Comparison of ENCODE assay signal across 10 cellular contexts in genomic region chr11:81874627-81875026, GRCh38.
DNase-seq lines count a peak whose midpoint lies in the region; ATAC-seq and TF ChIP-seq lines count a peak whose summit lies in the region.
"Had no signal": no experiment of that assay in that cellular context is flagged by ENCODE, and none has a peak within 500 bp of the region (broad histone marks: within the 10 kb centered on the region; RNA-seq: fewer than 3 reads in every experiment).

No MANE protein-coding gene starts in this region.

- POLR2A ChIA-PET in activated CD8-positive, alpha-beta T cell treated with anti-CD3 and anti-CD28 coated beads for 36 hours (lab: Charles Lee), result no interaction called here

- DNase-seq in GM12864 (ENCODE audit: low read depth) (peak; percentile 31), DMS53 treated with DMSO at 0.1 percent for 48 hours (lab: John Stamatoyannopoulos, UW; ENCODE audit: unreplicated experiment) (no peak), COLO668 (lab: John Stamatoyannopoulos, UW; ENCODE audit: unreplicated experiment) (no peak), WERI-Rb-1 (no peak)
- DNase-seq in activated CD8-positive, alpha-beta T cell treated with anti-CD3 and anti-CD28 coated beads for 36 hours, result peak; percentile 48
- no peak for DNase-seq in effector CD8-positive, alpha-beta T cell (lab: John Stamatoyannopoulos, UW)
- DNase-seq: activated B cell treated with CpG ODN at 0.5 μM for 24 hours, NCI-H524 treated with DMSO at 0.1 percent for 48 hours had no signal

- peak overlapping the region; percentile 30 for H3K4me3 Mint-ChIP-seq in activated CD8-positive, alpha-beta T cell treated with anti-CD3 and anti-CD28 coated beads for 36 hours
- H3K4me3 Mint-ChIP-seq: activated B cell treated with CpG ODN at 0.5 μM for 24 hours had no signal

- intact Hi-C loops in activated CD8-positive, alpha-beta T cell treated with anti-CD3 and anti-CD28 coated beads for 36 hours (cut with micrococcal nuclease), result loop anchor here (5.0 kb wide), 1 partner anchor 87 kb away; no protein-coding TSS in a partner anchor

- peak overlapping the region; percentile 80 for H3K27ac Mint-ChIP-seq in activated CD8-positive, alpha-beta T cell treated with anti-CD3 and anti-CD28 coated beads for 36 hours
- H3K27ac Mint-ChIP-seq: activated B cell treated with CpG ODN at 0.5 μM for 24 hours had no signal

- no peaks in the 10 kb centered on the region for H3K9me3 Mint-ChIP-seq in activated CD8-positive, alpha-beta T cell treated with anti-CD3 and anti-CD28 coated beads for 36 hours
- H3K9me3 Mint-ChIP-seq: activated B cell treated with CpG ODN at 0.5 μM for 24 hours had no signal

- peaks cover 1% of the 10 kb centered on the region for H3K27me3 Mint-ChIP-seq in activated CD8-positive, alpha-beta T cell treated with anti-CD3 and anti-CD28 coated beads for 36 hours

- ATAC-seq in GM19463 (IDR thresholded peaks at IDR 0.05; ENCODE audit: unreplicated experiment) (peak; percentile 32), HG03139 (IDR thresholded peaks at IDR 0.05; ENCODE audit: unreplicated experiment) (peak; percentile 33)
- ATAC-seq in activated CD8-positive, alpha-beta T cell treated with anti-CD3 and anti-CD28 coated beads for 36 hours, result peak; percentile 55

- peaks cover 47% of the 10 kb centered on the region for H3K4me1 Mint-ChIP-seq in activated CD8-positive, alpha-beta T cell treated with anti-CD3 and anti-CD28 coated beads for 36 hours (ENCODE audit: low read depth)

- no peaks in the 10 kb centered on the region for H3K9me3 ChIP-seq in WERI-Rb-1 (ENCODE audit: severe bottlenecking)

- no peak overlapping the region for H3K27ac ChIP-seq in WERI-Rb-1

- no peak for TF ChIP-seq CTCF in GM12864 (IDR thresholded peaks at IDR 0.05; ENCODE audit: low read depth, low read length, missing control alignments)
- no peak for TF ChIP-seq CTCF in activated CD8-positive, alpha-beta T cell treated with anti-CD3 and anti-CD28 coated beads for 36 hours (IDR thresholded peaks at IDR 0.05)
- TF ChIP-seq CTCF in WERI-Rb-1 (IDR thresholded peaks at IDR 0.05; ENCODE audit: low read depth, low read length), result no peak

- H3K4me3 ChIP-seq in GM12864 (ENCODE audit: low read depth, low read length), result no peak overlapping the region
- H3K4me3 ChIP-seq in WERI-Rb-1 (ENCODE audit: low read depth, low read length), result no peak overlapping the region

- no peaks in the 10 kb centered on the region for H3K27me3 ChIP-seq in WERI-Rb-1 (ENCODE audit: insufficient read depth, low read depth, severe bottlenecking)

- CTCF ChIA-PET in activated CD8-positive, alpha-beta T cell treated with anti-CD3 and anti-CD28 coated beads for 36 hours (lab: Charles Lee), result interaction anchor here (1.6 kb wide), 1 partner anchor 87 kb away, joined by 6 read pairs; no protein-coding TSS in a partner anchor

- no peaks in the 10 kb centered on the region for H3K36me3 ChIP-seq in WERI-Rb-1

- peaks cover 5% of the 10 kb centered on the region for H3K36me3 Mint-ChIP-seq in activated CD8-positive, alpha-beta T cell treated with anti-CD3 and anti-CD28 coated beads for 36 hours (ENCODE audit: low read depth)

Comparison
In these comparisons a context has a peak if more than half of its experiments do, and no peak if none do; other contexts are left out.
1. DNase-seq: peak in GM12864 (single experiment) and activated CD8-positive, alpha-beta T cell treated with anti-CD3 and anti-CD28 coated beads for 36 hours (single experiment); none in DMS53 treated with DMSO at 0.1 percent for 48 hours (single experiment), COLO668 (single experiment), effector CD8-positive, alpha-beta T cell (single experiment) and WERI-Rb-1 (single experiment).
2. Peak in every context shown above with its lines, with median percentiles within 50 percentile points of each other: ATAC-seq.